ENCODE assay signal across 9 cellular contexts in the genomic region with DNA sequence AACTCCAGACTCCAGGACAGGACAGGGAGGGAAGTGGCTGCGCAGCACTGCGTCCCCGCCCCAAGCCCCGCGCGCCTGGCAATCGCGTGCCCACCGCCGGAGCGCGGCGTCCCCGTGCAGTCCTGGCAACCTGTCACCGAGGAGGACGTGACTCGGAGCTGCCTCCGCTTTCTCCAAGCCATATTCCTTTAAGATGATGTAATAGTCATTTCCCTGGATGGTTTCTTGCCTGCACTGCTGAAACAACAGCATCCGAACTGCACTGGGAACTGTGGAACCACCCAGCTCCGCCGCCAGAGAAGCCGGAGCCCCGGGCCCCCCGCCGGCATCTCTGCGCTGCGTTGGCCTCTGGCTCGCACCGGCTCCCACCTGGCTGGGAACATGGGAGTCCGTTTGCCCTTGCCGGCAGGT. TPM values are rescaled to one million over a fixed set of nuclear protein-coding genes. Genes with fewer than 3 reads are reported as not detected.
DNase-seq lines count a peak whose midpoint lies in the region; ATAC-seq and TF ChIP-seq lines count a peak whose summit lies in the region.
"Had no signal": no experiment of that assay in that cellular context is flagged by ENCODE, and none has a peak within 500 bp of the region (broad histone marks: within the 10 kb centered on the region; RNA-seq: fewer than 3 reads in every experiment).

No MANE protein-coding gene starts in this region.

- H3K4me1 ChIP-seq in fibroblast of lung (ENCODE audit: control insufficient read depth, extremely low read depth, insufficient read depth, low read length) (no peaks in the 10 kb centered on the region), parathyroid adenoma (peaks cover 11% of the 10 kb centered on the region)

- H3K27me3 ChIP-seq in fibroblast of lung (ENCODE audit: control insufficient read depth, insufficient read depth, low read length) (peaks cover 9% of the 10 kb centered on the region), parathyroid adenoma (ENCODE audit: control insufficient read depth, insufficient read depth, low read length) (no peaks in the 10 kb centered on the region)

- H3K79me2 ChIP-seq in fibroblast of lung (ENCODE audit: control insufficient read depth, insufficient read depth, low read length): no peaks in the 10 kb centered on the region
- no peaks in the 10 kb centered on the region for H3K79me2 ChIP-seq in parathyroid adenoma

- TF ChIP-seq CTCF in fibroblast of lung (conservative IDR thresholded peaks at IDR 0.05 in 1 of 2, IDR thresholded peaks at IDR 0.05 in 1 of 2; ENCODE audit: low read depth in 1 of 2, low read length in 2 of 2): no peak
- no peak for TF ChIP-seq CTCF in parathyroid adenoma (IDR thresholded peaks at IDR 0.05)

- peak overlapping the region; percentile 93 for H3K4me2 ChIP-seq in fibroblast of lung (ENCODE audit: extremely low read depth, insufficient read depth, low read length)
- no peak overlapping the region for H3K4me2 ChIP-seq in parathyroid adenoma (ENCODE audit: low read length)

- peak overlapping the region; percentile 39 to 56 (median 46) for H3K4me3 ChIP-seq in fibroblast of lung (replicated peaks in 1 of 4; ENCODE audit: control extremely low read depth in 1 of 4, insufficient read depth in 1 of 4, low read depth in 3 of 4, low read length in 4 of 4)
- H3K4me3 ChIP-seq in parathyroid adenoma (ENCODE audit: low read depth, low read length): no peak overlapping the region

- H3K9ac ChIP-seq in fibroblast of lung (ENCODE audit: insufficient read depth, low read length) (peak overlapping the region; percentile 17), parathyroid adenoma (no peak overlapping the region)

- H2AFZ ChIP-seq in fibroblast of lung (ENCODE audit: low read length): peak overlapping the region; percentile 73
- peak overlapping the region; percentile 45 for H2AFZ ChIP-seq in parathyroid adenoma

- DNase-seq in DMS53 (lab: John Stamatoyannopoulos, UW): peak; percentile 69
- DNase-seq in NCI-H446 treated with DMSO at 0.1 percent for 48 hours (lab: John Stamatoyannopoulos, UW): peak; percentile 82
- DNase-seq in fibroblast of lung (ENCODE audit: low read depth in 2 of 2): peak; percentile 44 to 59
- DNase-seq in RKO (ENCODE audit: low spot score): no peak
- no peak for DNase-seq in 8988T
- DNase-seq: T-helper 1 cell had no signal

- ATAC-seq in GM21390 (IDR thresholded peaks at IDR 0.05; ENCODE audit: unreplicated experiment) (no peak), HG02588 (IDR thresholded peaks at IDR 0.05; ENCODE audit: unreplicated experiment) (no peak)

- H3K36me3 ChIP-seq in fibroblast of lung (ENCODE audit: control insufficient read depth, insufficient read depth, low read length) (no peaks in the 10 kb centered on the region), parathyroid adenoma (ENCODE audit: control insufficient read depth, insufficient read depth, low read length) (no peaks in the 10 kb centered on the region)

- H3K27ac ChIP-seq in fibroblast of lung (ENCODE audit: insufficient read depth, low read length) (no peak overlapping the region), parathyroid adenoma (no peak overlapping the region)

- H4K20me1 ChIP-seq in fibroblast of lung (ENCODE audit: control insufficient read depth, extremely low read depth, insufficient read depth, low read length): no peaks in the 10 kb centered on the region

- H3K9me3 ChIP-seq in fibroblast of lung (ENCODE audit: control insufficient read depth, insufficient read depth, low read depth, low read length): no peaks in the 10 kb centered on the region
- H3K9me3 ChIP-seq in parathyroid adenoma (ENCODE audit: control insufficient read depth, low read length): no peaks in the 10 kb centered on the region

RNA-seq across cellular contexts. Expression of gene KCTD16, which starts 34.5 kb away (rescaled TPM):
- 1.0 and 1.2 TPM in 2 replicates for total RNA-seq in fibroblast of lung
- 0.32 and 0.38 TPM in 2 replicates for polyA plus RNA-seq in fibroblast of lung
- 0.19 and 0.20 TPM in 2 replicates for polyA plus RNA-seq in fibroblast of lung (2012)
- polyA minus RNA-seq in fibroblast of lung (ENCODE audit: low replicate concordance): 0.52 TPM in 1 of 2 replicates, not detected in the other

RNA-seq across cellular contexts. Expression of gene YIPF5, which starts 34.7 kb away (rescaled TPM):
- 69.6 and 83.2 TPM in 2 replicates for total RNA-seq in fibroblast of lung
- 110 and 175 TPM in 2 replicates for polyA plus RNA-seq in fibroblast of lung
- 81.7 and 112 TPM in 2 replicates for polyA plus RNA-seq in fibroblast of lung (2012)
- 59.6 and 66.4 TPM in 2 replicates for polyA minus RNA-seq in fibroblast of lung (ENCODE audit: low replicate concordance)

Comparison
In these comparisons a context has a peak if more than half of its experiments do, and no peak if none do; other contexts are left out.
1. DNase-seq: peak in DMS53 (single experiment), NCI-H446 treated with DMSO at 0.1 percent for 48 hours (single experiment) and fibroblast of lung (2 of 2); none in RKO (single experiment) and 8988T (single experiment).